Comparison of ENCODE assay signal across 21 cellular contexts in the genomic region with DNA sequence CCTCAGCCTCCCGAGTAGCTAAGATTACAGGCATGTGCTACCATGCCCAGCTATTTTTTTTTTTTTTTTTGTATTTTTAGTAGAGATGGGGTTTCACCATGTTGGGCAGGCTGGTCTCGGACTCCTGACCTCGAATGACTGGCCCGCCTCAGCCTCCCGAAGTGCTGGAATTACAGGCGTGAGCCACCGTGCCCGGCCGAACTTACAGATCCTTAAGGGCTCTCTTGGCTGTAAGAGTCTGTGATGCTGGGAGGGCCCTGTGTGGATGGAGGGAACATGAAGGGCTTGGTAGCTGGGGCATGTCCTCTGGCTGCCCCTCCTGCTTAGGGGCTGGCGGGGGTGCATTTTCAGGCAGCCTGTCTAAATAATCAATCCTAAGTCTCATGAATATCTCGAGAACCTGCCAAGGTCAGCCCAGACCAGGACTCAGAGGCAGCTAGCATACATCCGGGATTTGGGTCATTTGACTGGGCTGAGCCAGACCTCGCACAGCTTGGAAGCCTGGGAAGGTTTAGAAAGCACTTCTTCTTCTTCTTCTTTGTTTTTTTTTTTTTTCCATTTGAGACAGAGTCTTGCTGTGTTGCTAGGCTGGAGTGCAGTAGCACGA. TPM values are rescaled to one million over a fixed set of nuclear protein-coding genes. Genes with fewer than 3 reads are reported as not detected.
A peak's percentile ranks its signal among the peaks of the same experiment; 100 is the strongest.
DNase-seq lines count a peak whose midpoint lies in the region; ATAC-seq and TF ChIP-seq lines count a peak whose summit lies in the region.
"Had no signal": no experiment of that assay in that cellular context is flagged by ENCODE, and none has a peak within 500 bp of the region (broad histone marks: within the 10 kb centered on the region; RNA-seq: fewer than 3 reads in every experiment).

No MANE protein-coding gene starts in this region.

- H3K36me3 Mint-ChIP-seq in activated CD4-positive, alpha-beta T cell treated with anti-CD3 and anti-CD28 coated beads, Interleukin-2, amount 10 ng/mL, durations not matched to agents 24 days and 14 days (ENCODE audit: low read depth) = no peaks in the 10 kb centered on the region

- H3K9me3 ChIP-seq in lower lobe of right lung (no peaks in the 10 kb centered on the region), Peyer's patch (no peaks in the 10 kb centered on the region)
- H3K9me3 ChIP-seq: A549; BE2C; BLaER1 treated with 17β-estradiol and CSF1 and Interleukin-3, amounts not matched to agents 10 nM and 100 nM had no signal

- H3K4me1 ChIP-seq in lower lobe of right lung (peaks cover 15% of the 10 kb centered on the region), Peyer's patch (peaks cover 0 to 18% (median 0%) of the 10 kb centered on the region in 4 donors)
- H3K4me1 ChIP-seq: A549, BE2C had no signal

- H3K9me3 Mint-ChIP-seq in activated CD4-positive, alpha-beta T cell treated with anti-CD3 and anti-CD28 coated beads, Interleukin-2, amount 10 ng/mL, durations not matched to agents 24 days and 14 days = no peaks in the 10 kb centered on the region
- H3K9me3 Mint-ChIP-seq: CD14-positive monocyte; CD4-positive, alpha-beta T cell; CD8-positive, alpha-beta memory T cell had no signal

- peak; percentile 8 to 22 for ATAC-seq in lower lobe of right lung
- peak; percentile 55 for ATAC-seq in sciatic nerve
- ATAC-seq: A549 had no signal

- no peak for TF ChIP-seq POLR2A in Peyer's patch (IDR thresholded peaks at IDR 0.05)

- H3K27ac ChIP-seq in lower lobe of right lung (no peak overlapping the region), Peyer's patch (no peak overlapping the region)
- H3K27ac ChIP-seq: A549; BLaER1 treated with 17β-estradiol and CSF1 and Interleukin-3, amounts not matched to agents 10 nM and 100 nM; GM23248 had no signal

- H3K4me1 Mint-ChIP-seq in activated CD4-positive, alpha-beta T cell treated with anti-CD3 and anti-CD28 coated beads, Interleukin-2, amount 10 ng/mL, durations not matched to agents 24 days and 14 days = no peaks in the 10 kb centered on the region
- H3K4me1 Mint-ChIP-seq: CD8-positive, alpha-beta memory T cell had no signal

- H3K4me3 ChIP-seq in lower lobe of right lung (no peak overlapping the region), Peyer's patch (no peak overlapping the region)
- H3K4me3 ChIP-seq: A549; BLaER1 treated with 17β-estradiol and CSF1 and Interleukin-3, amounts not matched to agents 10 nM and 100 nM; GM23248 had no signal

- H3K27me3 ChIP-seq in lower lobe of right lung (ENCODE audit: low read depth) (no peaks in the 10 kb centered on the region), Peyer's patch (no peaks in the 10 kb centered on the region)
- H3K27me3 ChIP-seq: BLaER1 treated with 17β-estradiol and CSF1 and Interleukin-3, amounts not matched to agents 10 nM and 100 nM had no signal

- H3K4me3 Mint-ChIP-seq in activated CD4-positive, alpha-beta T cell treated with anti-CD3 and anti-CD28 coated beads, Interleukin-2, amount 10 ng/mL, durations not matched to agents 24 days and 14 days = no peak overlapping the region
- H3K4me3 Mint-ChIP-seq: CD14-positive monocyte; CD4-positive, alpha-beta T cell; CD8-positive, alpha-beta memory T cell had no signal

- TF ChIP-seq CTCF in lower lobe of right lung (IDR thresholded peaks at IDR 0.05) = no peak
- no peak for TF ChIP-seq CTCF in Peyer's patch (IDR thresholded peaks at IDR 0.05)

- H3K36me3 ChIP-seq in lower lobe of right lung (no peaks in the 10 kb centered on the region), Peyer's patch (no peaks in the 10 kb centered on the region)
- H3K36me3 ChIP-seq: BE2C had no signal

- no peak overlapping the region for H3K27ac Mint-ChIP-seq in activated CD4-positive, alpha-beta T cell treated with anti-CD3 and anti-CD28 coated beads, Interleukin-2, amount 10 ng/mL, durations not matched to agents 24 days and 14 days
- H3K27ac Mint-ChIP-seq: CD14-positive monocyte; CD4-positive, alpha-beta T cell; CD8-positive, alpha-beta memory T cell had no signal

- DNase-seq in NCI-H2171 treated with DMSO at 0.1 percent for 48 hours (lab: John Stamatoyannopoulos, UW) (peak; percentile 23), NCI-H2171 (lab: John Stamatoyannopoulos, UW) (no peak), lower lobe of right lung (no peak), sciatic nerve (ENCODE audit: low spot score) (no peak), Peyer's patch (no peak)
- DNase-seq in activated CD4-positive, alpha-beta T cell treated with anti-CD3 and anti-CD28 coated beads, Interleukin-2, amount 10 ng/mL, durations not matched to agents 24 days and 14 days = no peak
- DNase-seq: 8988T; ACHN; AML-193; BE2C; CD4-positive, alpha-beta T cell; CD8-positive, alpha-beta memory T cell; DMS 273 treated with DMSO at 0.1 percent for 48 hours; DND-41; GM23248; HCEC 1CT had no signal

- intact Hi-C loops in lower lobe of right lung (cut with DNase I) = no loop called here
- intact Hi-C loops in sciatic nerve (cut with DNase I) = no loop called here
- intact Hi-C loops in activated CD4-positive, alpha-beta T cell treated with anti-CD3 and anti-CD28 coated beads, Interleukin-2, amount 10 ng/mL, durations not matched to agents 24 days and 14 days (cut with micrococcal nuclease) = no loop called here

- no peaks in the 10 kb centered on the region for H3K27me3 Mint-ChIP-seq in activated CD4-positive, alpha-beta T cell treated with anti-CD3 and anti-CD28 coated beads, Interleukin-2, amount 10 ng/mL, durations not matched to agents 24 days and 14 days
- H3K27me3 Mint-ChIP-seq: CD4-positive, alpha-beta T cell had no signal

RNA-seq across cellular contexts. Expression of gene SPNS3, which starts 17.1 kb away (rescaled TPM):
- total RNA-seq in lower lobe of right lung (0.24 TPM), sciatic nerve (2.0 TPM), Peyer's patch (1 to 10 TPM in 2 of 4 donors, not detected in 2; 1.1 to 2.0 TPM)
- total RNA-seq in activated CD4-positive, alpha-beta T cell treated with anti-CD3 and anti-CD28 coated beads, Interleukin-2, amount 10 ng/mL, durations not matched to agents 24 days and 14 days = 1.3 and 1.9 TPM in 2 replicates
- total RNA-seq: GM23248, H1, H7 had no signal

RNA-seq across cellular contexts. Expression of gene SPNS2, which starts 47.9 kb away (rescaled TPM):
- total RNA-seq in lower lobe of right lung = 42.0 TPM
- 31.6 TPM for total RNA-seq in sciatic nerve
- total RNA-seq in activated CD4-positive, alpha-beta T cell treated with anti-CD3 and anti-CD28 coated beads, Interleukin-2, amount 10 ng/mL, durations not matched to agents 24 days and 14 days = 0.17 and 0.28 TPM in 2 replicates
- 10 to 100 TPM; 12.4 to 81.0 (median 31.9) TPM for total RNA-seq in Peyer's patch
- total RNA-seq: GM23248 had no signal

Comparison
In these comparisons a context has a peak if more than half of its experiments do, and no peak if none do; other contexts are left out.
1. RNA of gene SPNS2, which starts 47.9 kb away (total RNA-seq): 42.0 TPM in lower lobe of right lung (single experiment), 12.4 to 81.0 TPM in Peyer's patch and 31.6 TPM in sciatic nerve (single experiment); 0.17 to 0.28 TPM in activated CD4-positive, alpha-beta T cell treated with anti-CD3 and anti-CD28 coated beads, Interleukin-2, amount 10 ng/mL, durations not matched to agents 24 days and 14 days; every median in the first group is over 10 times any median in the second.